ENCODE assay signal across 1 cellular context in the genomic region with DNA sequence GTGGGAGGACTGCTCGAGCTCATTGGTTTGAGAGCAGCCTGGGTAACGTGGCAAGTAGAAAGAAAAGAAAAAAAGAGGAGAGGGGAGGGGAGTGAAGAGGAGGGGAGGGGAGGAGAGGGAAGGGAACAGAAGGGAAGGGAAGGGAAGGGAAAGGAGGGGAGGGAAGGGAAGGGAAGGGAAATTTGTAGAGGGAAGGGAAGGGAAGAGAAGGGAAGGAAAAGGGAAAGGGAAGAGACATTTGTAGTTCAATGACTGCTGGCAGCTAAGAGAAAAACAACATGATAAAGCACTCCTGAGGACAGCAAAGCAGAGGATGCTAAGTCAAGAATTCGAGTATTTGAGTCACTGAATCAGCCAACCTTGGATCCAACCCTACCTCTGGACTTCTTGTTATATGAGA.
TF ChIP-seq lines count a peak whose summit lies in the region.

No MANE protein-coding gene starts in this region.

TF ChIP-seq in GM23338, 12 proteins besides CTCF, POLR2A, EP300 and RAD21 (continued from another document):
- TF ChIP-seq, protein P1, sequence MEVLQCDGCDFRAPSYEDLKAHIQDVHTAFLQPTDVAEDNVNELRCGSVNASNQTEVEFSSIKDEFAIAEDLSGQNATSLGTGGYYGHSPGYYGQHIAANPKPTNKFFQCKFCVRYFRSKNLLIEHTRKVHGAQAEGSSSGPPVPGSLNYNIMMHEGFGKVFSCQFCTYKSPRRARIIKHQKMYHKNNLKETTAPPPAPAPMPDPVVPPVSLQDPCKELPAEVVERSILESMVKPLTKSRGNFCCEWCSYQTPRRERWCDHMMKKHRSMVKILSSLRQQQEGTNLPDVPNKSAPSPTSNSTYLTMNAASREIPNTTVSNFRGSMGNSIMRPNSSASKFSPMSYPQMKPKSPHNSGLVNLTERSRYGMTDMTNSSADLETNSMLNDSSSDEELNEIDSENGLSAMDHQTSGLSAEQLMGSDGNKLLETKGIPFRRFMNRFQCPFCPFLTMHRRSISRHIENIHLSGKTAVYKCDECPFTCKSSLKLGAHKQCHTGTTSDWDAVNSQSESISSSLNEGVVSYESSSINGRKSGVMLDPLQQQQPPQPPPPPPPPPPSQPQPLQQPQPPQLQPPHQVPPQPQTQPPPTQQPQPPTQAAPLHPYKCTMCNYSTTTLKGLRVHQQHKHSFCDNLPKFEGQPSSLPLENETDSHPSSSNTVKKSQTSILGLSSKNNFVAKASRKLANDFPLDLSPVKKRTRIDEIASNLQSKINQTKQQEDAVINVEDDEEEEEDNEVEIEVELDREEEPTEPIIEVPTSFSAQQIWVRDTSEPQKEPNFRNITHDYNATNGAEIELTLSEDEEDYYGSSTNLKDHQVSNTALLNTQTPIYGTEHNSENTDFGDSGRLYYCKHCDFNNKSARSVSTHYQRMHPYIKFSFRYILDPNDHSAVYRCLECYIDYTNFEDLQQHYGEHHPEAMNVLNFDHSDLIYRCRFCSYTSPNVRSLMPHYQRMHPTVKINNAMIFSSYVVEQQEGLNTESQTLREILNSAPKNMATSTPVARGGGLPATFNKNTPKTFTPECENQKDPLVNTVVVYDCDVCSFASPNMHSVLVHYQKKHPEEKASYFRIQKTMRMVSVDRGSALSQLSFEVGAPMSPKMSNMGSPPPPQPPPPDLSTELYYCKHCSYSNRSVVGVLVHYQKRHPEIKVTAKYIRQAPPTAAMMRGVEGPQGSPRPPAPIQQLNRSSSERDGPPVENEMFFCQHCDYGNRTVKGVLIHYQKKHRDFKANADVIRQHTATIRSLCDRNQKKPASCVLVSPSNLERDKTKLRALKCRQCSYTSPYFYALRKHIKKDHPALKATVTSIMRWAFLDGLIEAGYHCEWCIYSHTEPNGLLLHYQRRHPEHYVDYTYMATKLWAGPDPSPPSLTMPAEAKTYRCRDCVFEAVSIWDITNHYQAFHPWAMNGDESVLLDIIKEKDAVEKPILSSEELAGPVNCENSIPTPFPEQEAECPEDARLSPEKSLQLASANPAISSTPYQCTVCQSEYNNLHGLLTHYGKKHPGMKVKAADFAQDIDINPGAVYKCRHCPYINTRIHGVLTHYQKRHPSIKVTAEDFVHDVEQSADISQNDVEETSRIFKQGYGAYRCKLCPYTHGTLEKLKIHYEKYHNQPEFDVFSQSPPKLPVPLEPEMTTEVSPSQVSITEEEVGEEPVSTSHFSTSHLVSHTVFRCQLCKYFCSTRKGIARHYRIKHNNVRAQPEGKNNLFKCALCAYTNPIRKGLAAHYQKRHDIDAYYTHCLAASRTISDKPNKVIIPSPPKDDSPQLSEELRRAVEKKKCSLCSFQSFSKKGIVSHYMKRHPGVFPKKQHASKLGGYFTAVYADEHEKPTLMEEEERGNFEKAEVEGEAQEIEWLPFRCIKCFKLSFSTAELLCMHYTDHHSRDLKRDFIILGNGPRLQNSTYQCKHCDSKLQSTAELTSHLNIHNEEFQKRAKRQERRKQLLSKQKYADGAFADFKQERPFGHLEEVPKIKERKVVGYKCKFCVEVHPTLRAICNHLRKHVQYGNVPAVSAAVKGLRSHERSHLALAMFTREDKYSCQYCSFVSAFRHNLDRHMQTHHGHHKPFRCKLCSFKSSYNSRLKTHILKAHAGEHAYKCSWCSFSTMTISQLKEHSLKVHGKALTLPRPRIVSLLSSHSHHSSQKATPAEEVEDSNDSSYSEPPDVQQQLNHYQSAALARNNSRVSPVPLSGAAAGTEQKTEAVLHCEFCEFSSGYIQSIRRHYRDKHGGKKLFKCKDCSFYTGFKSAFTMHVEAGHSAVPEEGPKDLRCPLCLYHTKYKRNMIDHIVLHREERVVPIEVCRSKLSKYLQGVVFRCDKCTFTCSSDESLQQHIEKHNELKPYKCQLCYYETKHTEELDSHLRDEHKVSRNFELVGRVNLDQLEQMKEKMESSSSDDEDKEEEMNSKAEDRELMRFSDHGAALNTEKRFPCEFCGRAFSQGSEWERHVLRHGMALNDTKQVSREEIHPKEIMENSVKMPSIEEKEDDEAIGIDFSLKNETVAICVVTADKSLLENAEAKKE (CRISPR knock-in tag; IDR thresholded peaks at IDR 0.05), result no peak
- no peak for TF ChIP-seq POLR2AphosphoS5 (IDR thresholded peaks at IDR 0.05; ENCODE audit: low read depth)
- TF ChIP-seq CREB1 (CRISPR knock-in tag; IDR thresholded peaks at IDR 0.05; ENCODE audit: low read depth), result no peak
- TF ChIP-seq EZH2 (IDR thresholded peaks at IDR 0.05; ENCODE audit: low read depth, unreplicated experiment), result no peak
- TF ChIP-seq ETS1 (IDR thresholded peaks at IDR 0.05), result no peak
- TF ChIP-seq NANOG (IDR thresholded peaks at IDR 0.05; ENCODE audit: borderline replicate concordance), result no peak
- TF ChIP-seq, protein P2, sequence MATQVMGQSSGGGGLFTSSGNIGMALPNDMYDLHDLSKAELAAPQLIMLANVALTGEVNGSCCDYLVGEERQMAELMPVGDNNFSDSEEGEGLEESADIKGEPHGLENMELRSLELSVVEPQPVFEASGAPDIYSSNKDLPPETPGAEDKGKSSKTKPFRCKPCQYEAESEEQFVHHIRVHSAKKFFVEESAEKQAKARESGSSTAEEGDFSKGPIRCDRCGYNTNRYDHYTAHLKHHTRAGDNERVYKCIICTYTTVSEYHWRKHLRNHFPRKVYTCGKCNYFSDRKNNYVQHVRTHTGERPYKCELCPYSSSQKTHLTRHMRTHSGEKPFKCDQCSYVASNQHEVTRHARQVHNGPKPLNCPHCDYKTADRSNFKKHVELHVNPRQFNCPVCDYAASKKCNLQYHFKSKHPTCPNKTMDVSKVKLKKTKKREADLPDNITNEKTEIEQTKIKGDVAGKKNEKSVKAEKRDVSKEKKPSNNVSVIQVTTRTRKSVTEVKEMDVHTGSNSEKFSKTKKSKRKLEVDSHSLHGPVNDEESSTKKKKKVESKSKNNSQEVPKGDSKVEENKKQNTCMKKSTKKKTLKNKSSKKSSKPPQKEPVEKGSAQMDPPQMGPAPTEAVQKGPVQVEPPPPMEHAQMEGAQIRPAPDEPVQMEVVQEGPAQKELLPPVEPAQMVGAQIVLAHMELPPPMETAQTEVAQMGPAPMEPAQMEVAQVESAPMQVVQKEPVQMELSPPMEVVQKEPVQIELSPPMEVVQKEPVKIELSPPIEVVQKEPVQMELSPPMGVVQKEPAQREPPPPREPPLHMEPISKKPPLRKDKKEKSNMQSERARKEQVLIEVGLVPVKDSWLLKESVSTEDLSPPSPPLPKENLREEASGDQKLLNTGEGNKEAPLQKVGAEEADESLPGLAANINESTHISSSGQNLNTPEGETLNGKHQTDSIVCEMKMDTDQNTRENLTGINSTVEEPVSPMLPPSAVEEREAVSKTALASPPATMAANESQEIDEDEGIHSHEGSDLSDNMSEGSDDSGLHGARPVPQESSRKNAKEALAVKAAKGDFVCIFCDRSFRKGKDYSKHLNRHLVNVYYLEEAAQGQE (IDR thresholded peaks at IDR 0.05; ENCODE audit: unreplicated experiment), result no peak
- no peak for TF ChIP-seq ZNF114 (CRISPR knock-in tag; IDR thresholded peaks at IDR 0.05)
TF ChIP-seq in GM23338: peak in this region for 0.
